Comparison of ENCODE assay signal across 8 cellular contexts in the genomic region with DNA sequence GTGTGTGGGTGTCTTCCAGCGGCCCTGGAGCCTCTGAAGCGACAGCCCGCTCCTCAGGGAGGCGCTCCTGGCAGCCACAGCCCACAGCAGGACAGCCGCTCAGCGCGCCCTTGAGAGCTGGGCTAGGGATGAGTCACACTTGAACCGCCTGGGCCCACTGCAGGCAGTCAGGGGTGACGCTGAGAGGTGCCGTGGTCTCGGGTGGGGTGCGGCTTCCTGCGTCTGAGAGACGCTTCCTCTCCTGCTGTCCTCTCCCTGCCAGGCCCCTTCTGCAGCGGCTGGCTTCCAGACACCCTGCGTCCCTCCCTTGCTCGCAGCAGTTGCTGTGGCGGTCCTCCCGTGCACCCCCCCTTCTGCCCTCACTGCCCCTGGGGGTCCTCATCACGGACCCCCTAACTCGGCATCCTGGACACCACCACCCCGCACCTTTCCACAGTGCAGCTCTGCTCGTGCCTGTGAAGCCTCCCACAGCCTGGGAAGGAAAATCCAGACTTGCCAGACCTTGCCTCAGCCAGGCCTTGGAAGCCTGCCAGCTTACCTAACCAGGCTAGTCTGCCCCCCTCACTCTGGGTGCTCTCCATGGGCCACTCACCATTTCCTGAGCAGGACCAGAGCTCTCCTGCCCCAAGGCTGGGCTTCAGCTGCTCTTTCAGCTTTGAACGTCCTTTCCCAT. TPM values are rescaled to one million over a fixed set of nuclear protein-coding genes. Genes with fewer than 3 reads are reported as not detected.
DNase-seq lines count a peak whose midpoint lies in the region; ATAC-seq, FAIRE-seq and TF ChIP-seq lines count a peak whose summit lies in the region.

No MANE protein-coding gene starts in this region.

- peak overlapping the region; percentile 28 for H3K4me2 ChIP-seq in GM12878 (ENCODE audit: control insufficient read depth, insufficient read depth)

- no peak overlapping the region for H3K9ac ChIP-seq in GM12878 (ENCODE audit: control insufficient read depth, insufficient read depth, low read length)

- peaks cover 4 to 13% of the 10 kb centered on the region in 2 experiments for H3K36me3 ChIP-seq in GM12878 (ENCODE audit: control insufficient read depth in 2 of 2, insufficient read depth in 2 of 2, low read length in 1 of 2)

- H3K4me3 ChIP-seq in GM12878, result no peak overlapping the region; the same call in 1 of the 2 replicates

- no peaks in the 10 kb centered on the region for H4K20me1 ChIP-seq in GM12878 (ENCODE audit: control insufficient read depth, insufficient read depth)

- H3K27ac ChIP-seq in GM12878 (ENCODE audit: control insufficient read depth, insufficient read depth), result no peak overlapping the region

- DNase-seq in DMS79 (lab: John Stamatoyannopoulos, UW) (peak; percentile 68), KG1 (lab: John Stamatoyannopoulos, UW) (peak; percentile 55), UCSD-AML1 (lab: John Stamatoyannopoulos, UW; ENCODE audit: unreplicated experiment) (peak; percentile 77), GM12878 (ENCODE audit: low read depth, low spot score) (peak; percentile 54), kidney glomerular epithelial cell (lab: John Stamatoyannopoulos, UW) (peak; percentile 45)
- DNase-seq in stimulated activated CD4-positive, alpha-beta T cell treated with anti-CD3 and anti-CD28 coated beads, TNF-alpha, amount 100 ng/mL, for 1 hour (ENCODE audit: low read depth in 3 of 3, low spot score in 1 of 3), result peak; percentile 42 to 82 (median 81)

- POLR2A ChIA-PET in GM12878 (lab: Charles Lee), result no interaction called here

- WGBS in GM12878 (ENCODE audit: insufficient coverage, insufficient replicate concordance, low lambda C conversion rate, missing lambda C conversion rate), result 6% methylated on average over 23 of the region's 24 CpGs

- no TSS peak for BruUV-seq in GM12878 (replicated peaks; lab: Mats Ljungman, UMichigan)

- H3K79me2 ChIP-seq in GM12878 (ENCODE audit: control insufficient read depth, insufficient read depth, low read length), result no peaks in the 10 kb centered on the region

- TF ChIP-seq POLR2A in GM12878 (IDR thresholded peaks at IDR 0.05; ENCODE audit: low read depth, low read length), result peak; percentile 58

- FAIRE-seq in GM12878 (lab: Jason Lieb, UNC), result peak; percentile 96

- in situ Hi-C loops in GM12878 (cut with MboI), result no loop called here

- peak in 2 of 3 experiments; percentile 16 to 35; a peak in 3 of 6 replicates for TF ChIP-seq CTCF in GM12878 (IDR thresholded peaks at IDR 0.05 in 2 of 3, conservative IDR thresholded peaks at IDR 0.05 in 1 of 3; ENCODE audit: control insufficient read depth in 2 of 3, extremely low read depth in 1 of 3, insufficient read depth in 1 of 3, low read depth in 3 of 3, low read length in 3 of 3)

- no peak overlapping the region for H2AFZ ChIP-seq in GM12878 (ENCODE audit: control insufficient read depth, low read depth, low read length)

- intact Hi-C loops in GM12878 (cut with micrococcal nuclease; ENCODE audit: unreplicated experiment), result no loop called here

- ATAC-seq in GM21515 (IDR thresholded peaks at IDR 0.05; ENCODE audit: unreplicated experiment) (peak; percentile 82), GM12878 (peak; percentile 97), HG03095 (IDR thresholded peaks at IDR 0.05; ENCODE audit: unreplicated experiment) (no peak)

- peaks cover 15% of the 10 kb centered on the region for H3K4me1 ChIP-seq in GM12878 (ENCODE audit: control insufficient read depth, insufficient read depth, low read length)

- TF ChIP-seq EP300 in GM12878 (IDR thresholded peaks at IDR 0.05; ENCODE audit: borderline replicate concordance in 1 of 2, control insufficient read depth in 1 of 2, low read depth in 2 of 2, low read length in 2 of 2), result no peak

- RAD21 ChIA-PET in GM12878 (lab: Charles Lee; ENCODE audit: unreplicated experiment), result interaction anchor here (0.8 to 1.3 kb wide), 2 partner anchors 10 to 122 kb away, joined by 3 to 6 read pairs; no protein-coding TSS in a partner anchor

- H3K9me3 ChIP-seq in GM12878 (replicated peaks; ENCODE audit: control insufficient read depth, insufficient read depth, low read length), result no peaks in the 10 kb centered on the region

- SMC1A ChIA-PET in GM12878 (lab: Charles Lee; ENCODE audit: uncharacterized antibody, unreplicated experiment), result interaction anchor here (0.6 to 1.2 kb wide), 2 partner anchors 111 to 168 kb away, joined by 3 read pairs; no protein-coding TSS in a partner anchor

- CTCF ChIA-PET in GM12878 (lab: Yijun Ruan, JAX), result interaction anchor here (0.6 to 2.6 kb wide), 5 partner anchors 8 to 134 kb away, joined by 3 to 16 read pairs (median 3); no protein-coding TSS in a partner anchor

- H3K27me3 ChIP-seq in GM12878 (replicated peaks in 1 of 2; ENCODE audit: control insufficient read depth in 2 of 2, insufficient read depth in 2 of 2, low read length in 1 of 2), result no peaks in the 10 kb centered on the region

- peak; percentile 21 for TF ChIP-seq RAD21 in GM12878 (IDR thresholded peaks at IDR 0.05; ENCODE audit: insufficient read depth, low read depth, low read length)

TF ChIP-seq in GM12878, 131 proteins besides CTCF, POLR2A, EP300 and RAD21 (continues in another document):
- TF ChIP-seq MTA2 (IDR thresholded peaks at IDR 0.05; ENCODE audit: low read depth) (peak; percentile 40; the same call in 1 of the 2 replicates), KAT2A (conservative IDR thresholded peaks at IDR 0.05; ENCODE audit: control insufficient read depth, low read depth, low read length) (no peak), MTA3 (IDR thresholded peaks at IDR 0.05; ENCODE audit: borderline replicate concordance, low read length) (no peak), RCOR1 (conservative IDR thresholded peaks at IDR 0.05; ENCODE audit: low read depth, low read length) (no peak), IKZF1 (conservative IDR thresholded peaks at IDR 0.05) (peak; percentile 84), RELA (IDR thresholded peaks at IDR 0.05; ENCODE audit: borderline replicate concordance, partially characterized antibody) (no peak), BHLHE40 (IDR thresholded peaks at IDR 0.05; ENCODE audit: borderline replicate concordance in 1 of 2, low read depth in 2 of 2, low read length in 1 of 2) (peak; percentile 36 to 74; a peak in 2 of 4 replicates)
- TF ChIP-seq, protein P1, sequence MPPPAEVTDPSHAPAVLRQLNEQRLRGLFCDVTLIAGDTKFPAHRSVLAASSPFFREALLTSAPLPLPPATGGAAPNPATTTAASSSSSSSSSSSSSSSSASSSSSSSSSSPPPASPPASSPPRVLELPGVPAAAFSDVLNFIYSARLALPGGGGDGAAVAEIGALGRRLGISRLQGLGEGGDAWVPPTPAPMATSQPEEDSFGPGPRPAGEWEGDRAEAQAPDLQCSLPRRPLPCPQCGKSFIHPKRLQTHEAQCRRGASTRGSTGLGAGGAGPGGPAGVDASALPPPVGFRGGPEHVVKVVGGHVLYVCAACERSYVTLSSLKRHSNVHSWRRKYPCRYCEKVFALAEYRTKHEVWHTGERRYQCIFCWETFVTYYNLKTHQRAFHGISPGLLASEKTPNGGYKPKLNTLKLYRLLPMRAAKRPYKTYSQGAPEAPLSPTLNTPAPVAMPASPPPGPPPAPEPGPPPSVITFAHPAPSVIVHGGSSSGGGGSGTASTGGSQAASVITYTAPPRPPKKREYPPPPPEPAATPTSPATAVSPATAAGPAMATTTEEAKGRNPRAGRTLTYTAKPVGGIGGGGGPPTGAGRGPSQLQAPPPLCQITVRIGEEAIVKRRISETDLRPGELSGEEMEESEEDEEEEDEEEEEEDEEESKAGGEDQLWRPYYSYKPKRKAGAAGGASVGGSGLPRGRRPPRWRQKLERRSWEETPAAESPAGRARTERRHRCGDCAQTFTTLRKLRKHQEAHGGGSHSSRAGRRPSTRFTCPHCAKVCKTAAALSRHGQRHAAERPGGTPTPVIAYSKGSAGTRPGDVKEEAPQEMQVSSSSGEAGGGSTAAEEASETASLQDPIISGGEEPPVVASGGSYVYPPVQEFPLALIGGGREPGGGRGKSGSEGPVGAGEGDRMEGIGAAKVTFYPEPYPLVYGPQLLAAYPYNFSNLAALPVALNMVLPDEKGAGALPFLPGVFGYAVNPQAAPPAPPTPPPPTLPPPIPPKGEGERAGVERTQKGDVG (CRISPR knock-in tag; IDR thresholded peaks at IDR 0.05), result no peak

RNA-seq across cellular contexts. Expression of a gene that starts 1.1 kb away (rescaled TPM):
- total RNA-seq in GM12878 (2013; cell fraction: nucleolus; rRNA removed), result 0.15 and 0.17 TPM in 2 replicates
- total RNA-seq in GM12878 (2014; rRNA removed), result 0.06 and 0.44 TPM in 2 replicates
- under 0.01 TPM in 1 of 2 replicates, not detected in the other for total RNA-seq in GM12878 (2014; rRNA removed; fragmentation: Illumina TruSeq; extraction: Trizol)
- 0.05 and 0.18 TPM in 2 replicates for total RNA-seq in GM12878 (2021)
- 0.04 TPM for polyA plus RNA-seq in GM12878 (2011; ENCODE audit: low read depth)
- 0.01 and 0.03 TPM in 2 replicates for polyA plus RNA-seq in GM12878 (2011; rRNA removed)
- polyA plus RNA-seq in GM12878 (2011; cell fraction: cytosol; rRNA removed), result 0.01 and 0.02 TPM in 2 replicates
- polyA plus RNA-seq in GM12878 (2011; cell fraction: nucleus; rRNA removed), result 0.29 and 0.57 TPM in 2 replicates
- 0.08 and 0.11 TPM in 2 replicates for polyA plus RNA-seq in GM12878 (2012)
- 0.01 TPM in 1 of 2 replicates, not detected in the other for polyA plus RNA-seq in GM12878 (2014; fragmentation: Illumina TruSeq; extraction: Trizol)
- polyA plus RNA-seq in GM12878 (2014; fragmentation: Nextera tagmentation; extraction: Ambion mirVana), result not detected
- 0.06 and 0.10 TPM in 2 replicates for polyA plus RNA-seq in GM12878 (2014; rRNA removed)
- not detected for polyA plus RNA-seq in GM12878 (2016; fragmentation: Nextera tagmentation; extraction: Ambion mirVana)
- 0.05 TPM in 1 of 2 replicates, not detected in the other for polyA minus RNA-seq in GM12878 (2011; rRNA and poly(A)+ RNA removed)
- polyA minus RNA-seq in GM12878 (2011; cell fraction: cytosol; rRNA and poly(A)+ RNA removed), result not detected in 2 replicates
- polyA minus RNA-seq in GM12878 (2011; cell fraction: nucleus; rRNA and poly(A)+ RNA removed), result under 0.01 and 0.10 TPM in 2 replicates

RNA-seq across cellular contexts. Expression of a gene that starts 56.3 kb away (rescaled TPM):
- 5.0 and 9.9 TPM in 2 replicates for total RNA-seq in GM12878 (2013; cell fraction: nucleolus; rRNA removed)
- 2.6 and 3.1 TPM in 2 replicates for total RNA-seq in GM12878 (2014; rRNA removed)
- 0.67 and 0.78 TPM in 2 replicates for total RNA-seq in GM12878 (2014; rRNA removed; fragmentation: Illumina TruSeq; extraction: Trizol)
- 3.1 and 6.6 TPM in 2 replicates for total RNA-seq in GM12878 (2021)
- 3.3 TPM for polyA plus RNA-seq in GM12878 (2011; ENCODE audit: low read depth)
- polyA plus RNA-seq in GM12878 (2011; rRNA removed), result 2.7 and 3.2 TPM in 2 replicates
- polyA plus RNA-seq in GM12878 (2011; cell fraction: cytosol; rRNA removed), result 2.9 and 6.4 TPM in 2 replicates
- 27.2 and 31.9 TPM in 2 replicates for polyA plus RNA-seq in GM12878 (2011; cell fraction: nucleus; rRNA removed)
- 2.4 and 3.6 TPM in 2 replicates for polyA plus RNA-seq in GM12878 (2012)
- 0.43 and 2.4 TPM in 2 replicates for polyA plus RNA-seq in GM12878 (2014; fragmentation: Illumina TruSeq; extraction: Trizol)
- polyA plus RNA-seq in GM12878 (2014; fragmentation: Nextera tagmentation; extraction: Ambion mirVana), result under 1 TPM; 0.22 to 0.93 TPM
- polyA plus RNA-seq in GM12878 (2014; rRNA removed), result 3.8 and 6.9 TPM in 2 replicates
- polyA plus RNA-seq in GM12878 (2016; fragmentation: Nextera tagmentation; extraction: Ambion mirVana), result 1 to 10 TPM; 4.4 to 6.3 TPM
- polyA minus RNA-seq in GM12878 (2011; rRNA and poly(A)+ RNA removed), result 0.22 and 0.72 TPM in 2 replicates
- not detected in 2 replicates for polyA minus RNA-seq in GM12878 (2011; cell fraction: cytosol; rRNA and poly(A)+ RNA removed)
- 1.9 and 3.4 TPM in 2 replicates for polyA minus RNA-seq in GM12878 (2011; cell fraction: nucleus; rRNA and poly(A)+ RNA removed)
